8 cellular contexts compared by ENCODE assay signal in the genomic region with DNA sequence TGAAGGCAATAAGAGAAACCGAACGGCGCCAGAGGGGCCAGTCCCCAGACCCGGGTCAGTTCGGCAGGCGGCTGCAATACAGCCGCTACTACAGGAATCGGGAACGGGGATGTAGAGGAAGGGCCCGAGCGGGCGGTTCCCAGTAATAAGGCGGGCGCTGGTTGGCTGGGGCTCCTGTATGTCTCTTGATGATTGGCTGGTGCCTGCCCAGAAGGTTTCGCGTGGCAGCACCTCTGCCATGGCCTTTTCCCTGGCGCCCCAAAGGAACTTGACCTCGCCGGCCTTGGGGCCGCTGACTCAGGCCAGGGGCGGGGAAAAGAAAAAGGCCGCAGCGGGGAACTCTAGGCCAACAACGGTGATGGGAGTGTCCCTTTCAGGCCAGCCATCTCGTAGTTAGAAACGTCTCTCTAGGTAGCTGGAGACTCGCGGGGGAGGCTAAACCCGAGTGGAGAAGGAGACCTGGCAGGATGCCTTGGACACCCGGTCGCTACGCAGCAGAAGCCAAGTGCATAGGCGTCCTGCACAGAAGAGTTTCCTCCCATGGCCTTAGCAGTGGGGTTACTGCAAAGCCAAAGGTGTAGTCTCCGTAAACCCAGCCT. TPM values are rescaled to one million over a fixed set of nuclear protein-coding genes. Genes with fewer than 3 reads are reported as not detected.
DNase-seq lines count a peak whose midpoint lies in the region; TF ChIP-seq lines count a peak whose summit lies in the region.

A gene with protein sequence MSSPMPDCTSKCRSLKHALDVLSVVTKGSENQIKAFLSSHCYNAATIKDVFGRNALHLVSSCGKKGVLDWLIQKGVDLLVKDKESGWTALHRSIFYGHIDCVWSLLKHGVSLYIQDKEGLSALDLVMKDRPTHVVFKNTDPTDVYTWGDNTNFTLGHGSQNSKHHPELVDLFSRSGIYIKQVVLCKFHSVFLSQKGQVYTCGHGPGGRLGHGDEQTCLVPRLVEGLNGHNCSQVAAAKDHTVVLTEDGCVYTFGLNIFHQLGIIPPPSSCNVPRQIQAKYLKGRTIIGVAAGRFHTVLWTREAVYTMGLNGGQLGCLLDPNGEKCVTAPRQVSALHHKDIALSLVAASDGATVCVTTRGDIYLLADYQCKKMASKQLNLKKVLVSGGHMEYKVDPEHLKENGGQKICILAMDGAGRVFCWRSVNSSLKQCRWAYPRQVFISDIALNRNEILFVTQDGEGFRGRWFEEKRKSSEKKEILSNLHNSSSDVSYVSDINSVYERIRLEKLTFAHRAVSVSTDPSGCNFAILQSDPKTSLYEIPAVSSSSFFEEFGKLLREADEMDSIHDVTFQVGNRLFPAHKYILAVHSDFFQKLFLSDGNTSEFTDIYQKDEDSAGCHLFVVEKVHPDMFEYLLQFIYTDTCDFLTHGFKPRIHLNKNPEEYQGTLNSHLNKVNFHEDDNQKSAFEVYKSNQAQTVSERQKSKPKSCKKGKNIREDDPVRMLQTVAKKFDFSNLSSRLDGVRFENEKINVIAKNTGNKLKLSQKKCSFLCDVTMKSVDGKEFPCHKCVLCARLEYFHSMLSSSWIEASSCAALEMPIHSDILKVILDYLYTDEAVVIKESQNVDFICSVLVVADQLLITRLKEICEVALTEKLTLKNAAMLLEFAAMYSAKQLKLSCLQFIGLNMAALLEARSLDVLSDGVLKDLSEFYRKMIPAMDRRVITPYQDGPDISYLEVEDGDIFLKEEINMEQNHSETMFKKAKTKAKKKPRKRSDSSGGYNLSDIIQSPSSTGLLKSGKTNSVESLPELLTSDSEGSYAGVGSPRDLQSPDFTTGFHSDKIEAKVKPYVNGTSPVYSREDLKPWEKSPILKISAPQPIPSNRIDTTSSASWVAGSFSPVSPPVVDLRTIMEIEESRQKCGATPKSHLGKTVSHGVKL (N-terminal part only) (minus strand): TSS at position 111 of the 599 bp plus-strand sequence. CDS start 7,258 bp downstream, outside the sequence.

- H3K4me3 Mint-ChIP-seq in activated naive CD4-positive, alpha-beta T cell treated with anti-CD3 and anti-CD28 coated beads for 36 hours = peak within 1 kb of the TSS; percentile 92

- intact Hi-C loops in activated naive CD4-positive, alpha-beta T cell treated with anti-CD3 and anti-CD28 coated beads for 36 hours (cut with micrococcal nuclease) = loop anchor here (1.0 kb wide), 3 partner anchors 495 to 946 kb away; a partner anchor contains a TSS

- DNase-seq in GM03348 (ENCODE audit: low spot score) = peak; percentile 98
- DNase-seq in HFF-Myc (ENCODE audit: extremely low read depth, low read depth) = peak; percentile 79
- DNase-seq in NAMALWA (ENCODE audit: low spot score) = peak; percentile 88
- DNase-seq in SK-N-DZ (ENCODE audit: low spot score) = peak; percentile 94
- DNase-seq in activated naive CD4-positive, alpha-beta T cell treated with anti-CD3 and anti-CD28 coated beads for 36 hours = peak; percentile 91
- DNase-seq in germinal center (ENCODE audit: low spot score) = peak; percentile 96
- peak; percentile 95 for DNase-seq in occipital lobe (lab: John Stamatoyannopoulos, UW)

- H3K27ac Mint-ChIP-seq in activated naive CD4-positive, alpha-beta T cell treated with anti-CD3 and anti-CD28 coated beads for 36 hours = peak within 1 kb of the TSS; percentile 90

- H3K4me1 Mint-ChIP-seq in activated naive CD4-positive, alpha-beta T cell treated with anti-CD3 and anti-CD28 coated beads for 36 hours (ENCODE audit: low read depth) = peaks cover 32% of the 10 kb centered on the region

- no peaks in the 10 kb centered on the region for H3K9me3 Mint-ChIP-seq in activated naive CD4-positive, alpha-beta T cell treated with anti-CD3 and anti-CD28 coated beads for 36 hours

- H3K4me3 ChIP-seq in HFF-Myc (replicated peaks; ENCODE audit: low read depth, low read length) = peak within 1 kb of the TSS; percentile 64

- H3K27ac ChIP-seq in temporal lobe (ENCODE audit: low read depth, low read length) = peak within 1 kb of the TSS; percentile 85

- CTCF ChIA-PET in activated naive CD4-positive, alpha-beta T cell treated with anti-CD3 and anti-CD28 coated beads for 36 hours (lab: Charles Lee) = interaction anchor here (0.6 to 2.0 kb wide), 2 partner anchors 816 to 819 kb away, joined by 3 to 15 read pairs; a partner anchor contains a TSS

- peaks cover 17% of the 10 kb centered on the region for H3K36me3 Mint-ChIP-seq in activated naive CD4-positive, alpha-beta T cell treated with anti-CD3 and anti-CD28 coated beads for 36 hours (ENCODE audit: low read depth)

- H3K27me3 Mint-ChIP-seq in activated naive CD4-positive, alpha-beta T cell treated with anti-CD3 and anti-CD28 coated beads for 36 hours (ENCODE audit: low read depth) = no peaks in the 10 kb centered on the region

- TF ChIP-seq CTCF in HFF-Myc (IDR thresholded peaks at IDR 0.05; ENCODE audit: low read depth, low read length, missing control alignments) = no peak

RNA-seq across cellular contexts. Expression of the gene that starts here (rescaled TPM):
- 16.3 and 17.5 TPM in 2 replicates for polyA plus RNA-seq in SK-N-DZ (2014; cell fraction: cytosol; rRNA removed)
- polyA plus RNA-seq in SK-N-DZ (2014; cell fraction: nucleus; rRNA removed) = 19.1 and 24.0 TPM in 2 replicates
- 10 to 100 TPM; 25.3 to 25.9 TPM for total RNA-seq in activated naive CD4-positive, alpha-beta T cell treated with anti-CD3 and anti-CD28 coated beads for 36 hours
- total RNA-seq in occipital lobe (105 TPM), temporal lobe (60.5 TPM)

Comparison
In these comparisons a context has a peak if more than half of its experiments do, and no peak if none do; other contexts are left out.
1. Peak in every context shown above with its lines: DNase-seq, H3K4me3 ChIP-seq and H3K27ac ChIP-seq.